Comparison of ENCODE assay signal across 13 cellular contexts in the genomic region with DNA sequence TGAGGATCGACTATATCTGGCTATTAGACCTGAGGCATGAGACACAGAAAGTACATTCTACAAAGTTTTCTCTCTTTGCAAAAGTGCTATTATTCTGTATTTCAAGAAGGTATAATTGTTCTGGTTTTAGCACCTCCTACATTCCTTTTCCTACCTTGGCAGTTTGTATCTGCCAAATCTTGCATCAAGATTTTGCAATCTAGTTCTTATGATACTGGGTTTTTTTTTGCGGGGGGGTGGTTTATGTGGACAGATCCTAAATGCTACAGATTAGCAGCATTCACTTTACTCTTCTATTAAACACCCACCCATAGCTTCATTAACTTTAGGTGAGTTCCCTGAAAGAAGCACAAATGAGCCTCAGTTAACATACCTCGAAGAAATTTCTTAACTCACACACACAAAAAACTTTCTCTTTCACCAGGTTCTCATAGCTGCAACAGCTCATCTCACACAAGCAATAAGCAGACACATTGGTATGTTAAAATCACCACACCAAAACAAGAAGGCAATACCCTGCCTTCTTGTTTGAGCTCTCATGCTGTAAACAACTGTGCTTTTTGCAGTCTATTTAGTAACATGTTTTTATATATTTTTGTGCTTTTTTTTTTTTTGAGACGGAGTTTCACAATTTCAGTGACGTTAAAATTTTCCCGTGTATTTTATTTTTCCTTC.
A peak's percentile ranks its signal among the peaks of the same experiment; 100 is the strongest.
DNase-seq lines count a peak whose midpoint lies in the region; ATAC-seq and TF ChIP-seq lines count a peak whose summit lies in the region.
"Had no signal": no experiment of that assay in that cellular context is flagged by ENCODE, and none has a peak within 500 bp of the region (broad histone marks: within the 10 kb centered on the region; RNA-seq: fewer than 3 reads in every experiment).

No MANE protein-coding gene starts in this region.

- ATAC-seq in HG03571 (IDR thresholded peaks at IDR 0.05; ENCODE audit: unreplicated experiment) (no peak), GM21526 (IDR thresholded peaks at IDR 0.05; ENCODE audit: low FRiP score, unreplicated experiment) (no peak)
- ATAC-seq: activated T-helper 17 cell treated with anti-CD3 and anti-CD28 coated beads, Interleukin-2, amount 50 U/mL, for 72 hours had no signal

- CTCF ChIA-PET in OCI-LY7 (lab: Charles Lee; ENCODE audit: unreplicated experiment) = no interaction called here

- no peaks in the 10 kb centered on the region for H3K27me3 ChIP-seq in parathyroid adenoma (ENCODE audit: control insufficient read depth, insufficient read depth, low read length)

- BruUV-seq in OCI-LY7 (replicated peaks; lab: Mats Ljungman, UMichigan) = no TSS peak

- peaks cover 17% of the 10 kb centered on the region for H3K4me1 Mint-ChIP-seq in endothelial cell (ENCODE audit: unreplicated experiment)

- H3K79me2 ChIP-seq in OCI-LY7 (ENCODE audit: insufficient read depth, low read depth, low read length) = peaks cover 26% of the 10 kb centered on the region
- H3K79me2 ChIP-seq in parathyroid adenoma = peaks cover 24% of the 10 kb centered on the region

- H3K4me3 ChIP-seq in OCI-LY7 (ENCODE audit: low read depth, low read length, poor library complexity, severe bottlenecking) = no peak overlapping the region
- H3K4me3 ChIP-seq in parathyroid adenoma (ENCODE audit: low read depth, low read length) = no peak overlapping the region

- peaks cover 32% of the 10 kb centered on the region for H3K4me1 ChIP-seq in OCI-LY7 (ENCODE audit: insufficient read depth, low read length, poor library complexity, severe bottlenecking)
- H3K4me1 ChIP-seq in parathyroid adenoma = peaks cover 9% of the 10 kb centered on the region
- H3K4me1 ChIP-seq: BE2C had no signal

- intact Hi-C loops in OCI-LY7 (cut with micrococcal nuclease; ENCODE audit: unreplicated experiment) = no loop called here

- no peak overlapping the region for H3K4me3 Mint-ChIP-seq in endothelial cell (ENCODE audit: unreplicated experiment)
- H3K4me3 Mint-ChIP-seq: activated T-helper 17 cell treated with anti-CD3 and anti-CD28 coated beads, Interleukin-2, amount 50 U/mL, for 72 hours had no signal

- H3K27ac ChIP-seq in OCI-LY7 (ENCODE audit: low read depth, low read length, poor library complexity, severe bottlenecking) (no peak overlapping the region), epithelial cell of prostate (peak overlapping the region; percentile 96), parathyroid adenoma (no peak overlapping the region)

- peaks cover 9% of the 10 kb centered on the region for H3K36me3 Mint-ChIP-seq in endothelial cell (ENCODE audit: low read depth, unreplicated experiment)

- H2AFZ ChIP-seq in OCI-LY7 (ENCODE audit: low read length) = no peak overlapping the region
- H2AFZ ChIP-seq in parathyroid adenoma = no peak overlapping the region

- H3K27me3 Mint-ChIP-seq in endothelial cell (ENCODE audit: unreplicated experiment) = peaks cover 3% of the 10 kb centered on the region
- H3K27me3 Mint-ChIP-seq: activated T-helper 17 cell treated with anti-CD3 and anti-CD28 coated beads, Interleukin-2, amount 50 U/mL, for 72 hours had no signal

- POLR2A ChIA-PET in OCI-LY7 (lab: Charles Lee) = interaction anchor here (0.6 to 1.5 kb wide), 7 partner anchors 9 to 59 kb away, joined by 3 to 7 read pairs (median 4); no protein-coding TSS in a partner anchor

- H3K36me3 ChIP-seq in OCI-LY7 (ENCODE audit: insufficient read depth, low read length) (no peaks in the 10 kb centered on the region), parathyroid adenoma (ENCODE audit: control insufficient read depth, insufficient read depth, low read length) (no peaks in the 10 kb centered on the region)
- H3K36me3 ChIP-seq: BE2C had no signal

- no peaks in the 10 kb centered on the region for H4K20me1 ChIP-seq in OCI-LY7 (ENCODE audit: insufficient read depth, low read length)

- H3K4me2 ChIP-seq in OCI-LY7 (ENCODE audit: low read length) = peak overlapping the region; percentile 80
- H3K4me2 ChIP-seq in parathyroid adenoma (ENCODE audit: low read length) = peak overlapping the region; percentile 6

- no peaks in the 10 kb centered on the region for H3K9me3 Mint-ChIP-seq in endothelial cell (ENCODE audit: unreplicated experiment)
- H3K9me3 Mint-ChIP-seq: activated T-helper 17 cell treated with anti-CD3 and anti-CD28 coated beads, Interleukin-2, amount 50 U/mL, for 72 hours had no signal

- DNase-seq in AG08396 (ENCODE audit: low spot score) (peak; percentile 20), OCI-LY7 (ENCODE audit: low spot score) (no peak), epithelial cell of prostate (ENCODE audit: low read depth, low spot score) (no peak), ureter (ENCODE audit: low spot score) (no peak), endothelial cell (ENCODE audit: low spot score) (no peak)
- DNase-seq: activated CD4-positive, CD25-positive, alpha-beta regulatory T cell treated with anti-CD3 and anti-CD28 coated beads, Interleukin-2, amount 50 U/mL, for 72 hours; BE2C; SIG-M5 had no signal

- no peak overlapping the region for H3K27ac Mint-ChIP-seq in endothelial cell (ENCODE audit: unreplicated experiment)
- H3K27ac Mint-ChIP-seq: activated T-helper 17 cell treated with anti-CD3 and anti-CD28 coated beads, Interleukin-2, amount 50 U/mL, for 72 hours; progenitor cell of endocrine pancreas had no signal

- H3K9me3 ChIP-seq in OCI-LY7 (ENCODE audit: low read length) = no peaks in the 10 kb centered on the region
- H3K9me3 ChIP-seq in parathyroid adenoma (ENCODE audit: control insufficient read depth, low read length) = no peaks in the 10 kb centered on the region
- H3K9me3 ChIP-seq: BE2C had no signal

- no peak overlapping the region for H3K9ac ChIP-seq in parathyroid adenoma

- TF ChIP-seq CTCF in OCI-LY7 (conservative IDR thresholded peaks at IDR 0.05; ENCODE audit: low read length) (no peak), parathyroid adenoma (IDR thresholded peaks at IDR 0.05) (no peak), endothelial cell (IDR thresholded peaks at IDR 0.05; ENCODE audit: unreplicated experiment) (no peak)

- no peaks in the 10 kb centered on the region for H3K9me2 ChIP-seq in OCI-LY7 (ENCODE audit: insufficient read depth, low read length)
